Comparison of ENCODE assay signal across 13 cellular contexts in the genomic region with DNA sequence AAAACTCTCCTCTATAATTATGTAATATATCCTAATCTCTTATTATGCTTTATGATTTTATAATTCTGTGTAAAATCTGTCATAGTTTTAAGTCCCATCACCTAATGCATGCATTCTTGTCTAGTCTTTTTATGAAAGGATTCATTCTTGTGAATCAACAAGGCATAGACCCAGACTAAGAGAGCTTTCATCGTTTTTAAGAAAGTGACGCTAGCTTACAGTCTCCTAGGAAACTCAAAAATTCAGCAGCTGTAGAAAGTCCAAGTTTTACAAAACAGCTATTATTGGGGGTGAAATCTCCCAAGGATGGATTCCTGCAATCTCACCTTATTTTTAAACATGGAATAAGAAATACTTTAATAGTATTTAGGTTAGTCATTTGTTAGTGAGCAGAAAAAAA.
DNase-seq lines count a peak whose midpoint lies in the region; ATAC-seq and TF ChIP-seq lines count a peak whose summit lies in the region.
"Had no signal": no experiment of that assay in that cellular context is flagged by ENCODE, and none has a peak within 500 bp of the region (broad histone marks: within the 10 kb centered on the region; RNA-seq: fewer than 3 reads in every experiment).

No MANE protein-coding gene starts in this region.

- H3K4me1 Mint-ChIP-seq in neural crest cell: peaks cover 43% of the 10 kb centered on the region

- H3K27me3 Mint-ChIP-seq in neural crest cell (ENCODE audit: low read depth): no peaks in the 10 kb centered on the region

- TF ChIP-seq CTCF in dorsolateral prefrontal cortex (IDR thresholded peaks at IDR 0.05 in 54 of 56, conservative IDR thresholded peaks at IDR 0.05 in 2 of 56; ENCODE audit: low read depth in 1 of 56, partially characterized antibody in 56 of 56) (no peak), neural crest cell (conservative IDR thresholded peaks at IDR 0.05) (no peak)

- H3K27me3 ChIP-seq in dorsolateral prefrontal cortex: no peaks in the 10 kb centered on the region

- no peak for ATAC-seq in HG02571 (IDR thresholded peaks at IDR 0.05; ENCODE audit: unreplicated experiment)
- ATAC-seq: CD8-positive, alpha-beta T cell had no signal

- peak overlapping the region in 56 of 59 donors; percentile 4 to 86 (median 71) for H3K27ac ChIP-seq in dorsolateral prefrontal cortex
- H3K27ac ChIP-seq: 22Rv1, HL-60 had no signal

- DNase-seq in NCI-H2227 treated with DMSO at 0.1 percent for 48 hours (lab: John Stamatoyannopoulos, UW): peak; percentile 52
- no peak for DNase-seq in NCI-H2227 (lab: John Stamatoyannopoulos, UW; ENCODE audit: unreplicated experiment)
- DNase-seq in dorsolateral prefrontal cortex: no peak
- DNase-seq in neural crest cell (ENCODE audit: low read depth, low spot score): no peak
- no peak for DNase-seq in SW 1271 (lab: John Stamatoyannopoulos, UW)
- no peak for DNase-seq in DMS 273 treated with DMSO at 0.1 percent for 48 hours (lab: John Stamatoyannopoulos, UW)
- DNase-seq in NCI-H146 treated with DMSO at 0.1 percent for 48 hours (lab: John Stamatoyannopoulos, UW; ENCODE audit: unreplicated experiment): no peak
- DNase-seq: CD8-positive, alpha-beta T cell had no signal

- H3K27ac Mint-ChIP-seq in neural crest cell (ENCODE audit: unreplicated experiment): peak overlapping the region; percentile 20
- H3K27ac Mint-ChIP-seq: CD14-positive monocyte; CD8-positive, alpha-beta T cell had no signal

- no peaks in the 10 kb centered on the region for H3K36me3 Mint-ChIP-seq in neural crest cell (ENCODE audit: low read depth)
- H3K36me3 Mint-ChIP-seq: CD14-positive monocyte; CD8-positive, alpha-beta T cell had no signal

- peak overlapping the region; percentile 4 for H3K4me3 Mint-ChIP-seq in neural crest cell
- H3K4me3 Mint-ChIP-seq: CD14-positive monocyte; CD8-positive, alpha-beta T cell had no signal

- H3K4me3 ChIP-seq in dorsolateral prefrontal cortex: peak overlapping the region in 23 of 59 donors; percentile 0 to 38 (median 15)
- H3K4me3 ChIP-seq: HAP-1 had no signal

- no peaks in the 10 kb centered on the region for H3K9me3 Mint-ChIP-seq in neural crest cell
- H3K9me3 Mint-ChIP-seq: CD8-positive, alpha-beta T cell had no signal

- intact Hi-C loops in dorsolateral prefrontal cortex (cut with DNase I): loop anchor here in 1 of 2 donors (1.0 kb wide), 1 partner anchor 101 kb away; no protein-coding TSS in a partner anchor
